ENCODE assay signal across 9 cellular contexts in genomic region chr17:59830846-59831486, GRCh38.
DNase-seq lines count a peak whose midpoint lies in the region; ATAC-seq, FAIRE-seq and TF ChIP-seq lines count a peak whose summit lies in the region.
"Had no signal": no experiment of that assay in that cellular context is flagged by ENCODE, and none has a peak within 500 bp of the region (broad histone marks: within the 10 kb centered on the region; RNA-seq: fewer than 3 reads in every experiment).

No MANE protein-coding gene starts in this region.

- TF ChIP-seq RAD21 in A549 (conservative IDR thresholded peaks at IDR 0.05 in 1 of 2, IDR thresholded peaks at IDR 0.05 in 1 of 2) (no peak), IMR-90 (IDR thresholded peaks at IDR 0.05; ENCODE audit: low read length) (no peak)

- H3K79me1 ChIP-seq in IMR-90 (ENCODE audit: low read depth in 1 of 2, low read length in 2 of 2), result peaks cover 21 to 55% of the 10 kb centered on the region in 2 experiments

- peak overlapping the region; percentile 94 for H3K14ac ChIP-seq in IMR-90 (replicated peaks; ENCODE audit: low read depth, low read length)

- peak overlapping the region; percentile 99 for H3K4ac ChIP-seq in IMR-90 (ENCODE audit: low read depth, low read length)

- H2BK120ac ChIP-seq in IMR-90 (ENCODE audit: low read depth, low read length), result peak overlapping the region; percentile 93

- H3K4me3 ChIP-seq in A549 (no peak overlapping the region), IMR-90 (ENCODE audit: insufficient read depth, low read depth, low read length) (no peak overlapping the region), muscle layer of colon (ENCODE audit: low read depth in 1 of 2, low read length in 2 of 2) (no peak overlapping the region)

- no peak for TF ChIP-seq EP300 in A549 (IDR thresholded peaks at IDR 0.05)

- peak overlapping the region; percentile 83 for H3K4me2 ChIP-seq in A549
- H3K4me2 ChIP-seq in IMR-90 (ENCODE audit: low read depth, low read length), result no peak overlapping the region

- peak overlapping the region; percentile 96 to 97 for H3K27ac ChIP-seq in A549
- peak overlapping the region; percentile 74 for H3K27ac ChIP-seq in IMR-90 (ENCODE audit: insufficient read depth, low read length)
- H3K27ac ChIP-seq in adipose tissue (ENCODE audit: low read depth, low read length), result peak overlapping the region; percentile 75
- H3K27ac ChIP-seq in muscle layer of colon (ENCODE audit: low read depth, low read length), result peak overlapping the region; percentile 18

- peak overlapping the region; percentile 47 for H3K56ac ChIP-seq in IMR-90 (ENCODE audit: extremely low read depth, insufficient read depth, low read length)

- TF ChIP-seq CTCF in A549 (IDR thresholded peaks at IDR 0.05) (no peak), IMR-90 (conservative IDR thresholded peaks at IDR 0.05; ENCODE audit: low read depth, low read length) (no peak)

- H3K9me3 ChIP-seq in A549 (no peaks in the 10 kb centered on the region), IMR-90 (ENCODE audit: control insufficient read depth, insufficient read depth, low read length) (no peaks in the 10 kb centered on the region), muscle layer of colon (ENCODE audit: low read length) (no peaks in the 10 kb centered on the region)

- no peak for FAIRE-seq in A549 (lab: Jason Lieb, UNC)

- H4K8ac ChIP-seq in IMR-90 (ENCODE audit: low read depth in 2 of 2, low read length in 2 of 2), result peak overlapping the region; percentile 44 to 82

- in situ Hi-C loops in IMR-90 (cut with MboI; ENCODE audit: low sequenced_read_pairs), result loop anchor here (5.0 kb wide), 1 partner anchor 44 kb away; no protein-coding TSS in a partner anchor

- dilution Hi-C loops in IMR-90 (cut with HindIII; ENCODE audit: low sequenced_read_pairs, unreplicated experiment), result no loop called here

- 40% methylated on average over 1 of the region's 1 CpG for WGBS in A549 (ENCODE audit: missing lambda C conversion rate)
- no CpG with 5 or more reads among the region's 1 CpG for WGBS in IMR-90 (ENCODE audit: extremely low coverage in 2 of 2, insufficient read length in 1 of 2), 2 experiments
- 61 to 89% (median 85%) methylated on average over 1 of the region's 1 CpG for WGBS in adipose tissue, 3 donors

- H2AFZ ChIP-seq in IMR-90 (replicated peaks; ENCODE audit: low read length, poor library complexity), result no peak overlapping the region

- CTCF ChIA-PET in A549 (lab: Yijun Ruan, JAX) (interaction anchor here (0.6 to 6.9 kb wide), 5 partner anchors 8 to 410 kb away, joined by 3 to 57 read pairs (median 17); no protein-coding TSS in a partner anchor), IMR-90 (lab: Yijun Ruan, JAX) (no interaction called here)

- H2BK20ac ChIP-seq in IMR-90 (ENCODE audit: low read depth, low read length), result peak overlapping the region; percentile 97

- H3K4me1 ChIP-seq in A549, result peaks cover 78% of the 10 kb centered on the region
- H3K4me1 ChIP-seq in IMR-90 (ENCODE audit: control insufficient read depth, insufficient read depth, low read length), result peaks cover 22% of the 10 kb centered on the region
- H3K4me1 ChIP-seq in muscle layer of colon (ENCODE audit: insufficient read depth, low read length), result peaks cover 22% of the 10 kb centered on the region

- intact Hi-C loops in IMR-90 (cut with micrococcal nuclease), result no loop called here

- no TSS peak for BruUV-seq in IMR-90 (replicated peaks; lab: Mats Ljungman, UMichigan)

- H3K23ac ChIP-seq in IMR-90 (ENCODE audit: low read depth, low read length), result peak overlapping the region; percentile 90

- no peaks in the 10 kb centered on the region for H4K20me1 ChIP-seq in IMR-90 (ENCODE audit: insufficient read depth, low read length)

- no peak for ATAC-seq in A549
- no peak for ATAC-seq in IMR-90 (ENCODE audit: low read depth)
- no peak for ATAC-seq in HG02759 (IDR thresholded peaks at IDR 0.05; ENCODE audit: unreplicated experiment)

- H4K91ac ChIP-seq in IMR-90 (ENCODE audit: insufficient read depth, low read depth, low read length), result peak overlapping the region; percentile 96

- H2BK5ac ChIP-seq in IMR-90 (ENCODE audit: low read depth, low read length, poor library complexity, severe bottlenecking), result peak overlapping the region; percentile 99

- DNase-seq in A549 (ENCODE audit: low read depth in 1 of 2, low spot score in 1 of 2) (peak in 1 of 2 experiments; percentile 58), IMR-90 (no peak), GDM1 (lab: John Stamatoyannopoulos, UW) (no peak), amniotic stem cell (lab: John Stamatoyannopoulos, UW) (no peak), anterior cingulate cortex (lab: John Stamatoyannopoulos, UW) (no peak)
- DNase-seq: NCI-H524 treated with DMSO at 0.1 percent for 48 hours had no signal

- peak overlapping the region; percentile 79 for H3K18ac ChIP-seq in IMR-90 (ENCODE audit: low read depth, low read length)

- peak overlapping the region; percentile 75 for H4K5ac ChIP-seq in IMR-90 (ENCODE audit: low read depth, low read length)

- peaks cover 7% of the 10 kb centered on the region for H3K9me1 ChIP-seq in IMR-90 (ENCODE audit: insufficient read depth, low read length)

- H3K9ac ChIP-seq in IMR-90 (ENCODE audit: low read depth, low read length), result peak overlapping the region; percentile 2; the same call in 1 of the 2 replicates
- H3K9ac ChIP-seq in muscle layer of colon (ENCODE audit: low read length), result no peak overlapping the region

- H3K36me3 ChIP-seq in IMR-90 (ENCODE audit: control insufficient read depth, insufficient read depth, low read length) (no peaks in the 10 kb centered on the region), muscle layer of colon (ENCODE audit: insufficient read depth, low read length) (no peaks in the 10 kb centered on the region)

- POLR2A ChIA-PET in A549 (lab: Yijun Ruan, JAX), result interaction anchor here (1.1 to 9.2 kb wide), 7 partner anchors 11 to 76 kb away, joined by 4 to 375 read pairs (median 23); no protein-coding TSS in a partner anchor
- POLR2A ChIA-PET in IMR-90 (lab: Charles Lee; ENCODE audit: unreplicated experiment), result interaction anchor here (0.7 to 1.1 kb wide), 3 partner anchors 9 to 77 kb away, joined by 3 to 4 read pairs (median 3); no protein-coding TSS in a partner anchor

- H2AK5ac ChIP-seq in IMR-90 (ENCODE audit: low read depth, low read length), result peak overlapping the region; percentile 90

- no peak overlapping the region for H2AK9ac ChIP-seq in IMR-90 (replicated peaks; ENCODE audit: low read depth, low read length, poor library complexity)

- H2BK15ac ChIP-seq in IMR-90 (ENCODE audit: low read depth, low read length), result peak overlapping the region; percentile 95

- no peaks in the 10 kb centered on the region for H3K27me3 ChIP-seq in IMR-90 (ENCODE audit: control insufficient read depth, insufficient read depth, low read length)
- no peaks in the 10 kb centered on the region for H3K27me3 ChIP-seq in muscle layer of colon (ENCODE audit: control insufficient read depth in 1 of 2, insufficient read depth in 2 of 2, low read length in 2 of 2)

- TF ChIP-seq POLR2A in A549 (IDR thresholded peaks at IDR 0.05; ENCODE audit: low read length) (no peak), IMR-90 (IDR thresholded peaks at IDR 0.05; ENCODE audit: low read depth, low read length) (no peak)

TF ChIP-seq in A549, 52 proteins besides CTCF, POLR2A, EP300 and RAD21 (continues in another document):
- TF ChIP-seq RARB (CRISPR knock-in tag; IDR thresholded peaks at IDR 0.05) (peak; percentile 73; the same call in 1 of the 2 replicates), HEYL (CRISPR knock-in tag; IDR thresholded peaks at IDR 0.05) (peak; percentile 61; the same call in 1 of the 2 replicates), E2F6 (IDR thresholded peaks at IDR 0.05; ENCODE audit: borderline replicate concordance, low read depth) (no peak), KDM1A (IDR thresholded peaks at IDR 0.05; ENCODE audit: low read depth) (no peak), FOSB (CRISPR knock-in tag; IDR thresholded peaks at IDR 0.05) (peak; percentile 30; the same call in 1 of the 2 replicates), TFCP2L1 (CRISPR knock-in tag; IDR thresholded peaks at IDR 0.05) (peak; percentile 70; the same call in 1 of the 2 replicates), NPAS2 (CRISPR knock-in tag; IDR thresholded peaks at IDR 0.05; ENCODE audit: borderline replicate concordance) (peak; percentile 5), FOXS1 (CRISPR knock-in tag; IDR thresholded peaks at IDR 0.05) (peak; percentile 79), HOXB5 (CRISPR knock-in tag; IDR thresholded peaks at IDR 0.05) (peak; percentile 79), ZSCAN20 (CRISPR knock-in tag; IDR thresholded peaks at IDR 0.05) (peak; percentile 67; the same call in 1 of the 2 replicates), HOXA7 (CRISPR knock-in tag; IDR thresholded peaks at IDR 0.05) (peak; percentile 62), JUNB (IDR thresholded peaks at IDR 0.05) (no peak)

TF ChIP-seq in IMR-90, 13 proteins besides CTCF, POLR2A, EP300 and RAD21:
- no peak for TF ChIP-seq MXI1 (IDR thresholded peaks at IDR 0.05; ENCODE audit: borderline replicate concordance, low read depth, low read length)
- TF ChIP-seq USF2 (IDR thresholded peaks at IDR 0.05; ENCODE audit: low read depth, low read length), result no peak
- TF ChIP-seq CEBPB (IDR thresholded peaks at IDR 0.05; ENCODE audit: low read depth, low read length), result no peak
- TF ChIP-seq CHD1 (IDR thresholded peaks at IDR 0.05; ENCODE audit: low read depth, low read length), result no peak
- no peak for TF ChIP-seq RFX5 (IDR thresholded peaks at IDR 0.05; ENCODE audit: low read depth, low read length)
- no peak for TF ChIP-seq FOS (IDR thresholded peaks at IDR 0.05; ENCODE audit: low read depth, low read length)
- no peak for TF ChIP-seq MAFK (IDR thresholded peaks at IDR 0.05; ENCODE audit: low read depth, low read length)
- no peak for TF ChIP-seq NFE2L2 (IDR thresholded peaks at IDR 0.05; ENCODE audit: low read depth, low read length)

Comparison
In these comparisons a context has a peak if more than half of its experiments do, and no peak if none do; other contexts are left out.
1. H3K27ac ChIP-seq: peak in every context shown above with its lines; median percentile 96 in A549; 75 in adipose tissue; 74 in IMR-90; 18 in muscle layer of colon.